In the genomic region with DNA sequence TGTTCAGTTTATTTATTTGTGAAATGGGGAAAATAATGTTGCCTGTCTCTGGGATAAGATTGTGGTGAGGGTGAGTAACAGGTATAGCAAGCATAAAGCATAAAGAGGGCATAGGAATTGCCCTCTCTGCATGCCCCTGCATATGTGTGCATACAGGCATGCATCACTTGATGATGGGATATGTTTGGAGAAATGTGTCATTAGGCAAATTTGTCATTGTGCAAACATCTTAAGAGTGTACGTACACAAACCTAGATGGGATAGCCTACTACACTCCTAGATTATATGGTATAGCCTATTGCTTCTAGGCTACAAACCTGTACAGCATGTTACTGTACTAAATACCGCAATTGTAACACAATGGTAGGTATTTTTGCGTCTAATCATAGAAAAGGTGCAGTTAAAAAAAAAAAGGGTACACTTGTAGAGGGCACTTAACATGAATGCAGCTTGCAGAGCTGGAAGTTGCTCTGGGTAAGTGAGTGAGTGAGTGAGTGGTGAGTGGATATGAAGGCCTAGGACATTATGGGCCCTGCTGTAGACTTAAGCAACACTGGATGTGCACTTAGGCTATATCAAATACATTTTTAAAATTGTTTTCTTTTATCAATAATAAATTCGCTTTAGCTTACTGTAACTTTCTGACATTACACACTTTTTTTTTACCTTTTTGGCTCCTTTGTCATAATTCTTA, we compare ENCODE assay signal across 17 cellular contexts.
DNase-seq lines count a peak whose midpoint lies in the region; ATAC-seq, FAIRE-seq and TF ChIP-seq lines count a peak whose summit lies in the region.
"Had no signal": no experiment of that assay in that cellular context is flagged by ENCODE, and none has a peak within 500 bp of the region (broad histone marks: within the 10 kb centered on the region; RNA-seq: fewer than 3 reads in every experiment).

No MANE protein-coding gene starts in this region.

- H2AFZ ChIP-seq in PC-3 (ENCODE audit: low read length), result no peak overlapping the region

- no peaks in the 10 kb centered on the region for H3K79me2 ChIP-seq in PC-3 (ENCODE audit: low read length)

- H3K27ac ChIP-seq in PC-3 (ENCODE audit: low read length), result peak overlapping the region; percentile 80
- H3K27ac ChIP-seq: 22Rv1; BLaER1 treated with 17β-estradiol and CSF1 and Interleukin-3, amounts not matched to agents 10 nM and 100 nM had no signal

- POLR2A ChIA-PET in PC-3 (lab: Charles Lee; ENCODE audit: unreplicated experiment), result interaction anchor here (0.7 kb wide), 3 partner anchors 31 to 477 kb away, joined by 4 to 33 read pairs (median 4); no protein-coding TSS in a partner anchor

- H3K9ac ChIP-seq in PC-3 (ENCODE audit: low read length), result peak overlapping the region; percentile 28
- H3K9ac ChIP-seq: BLaER1 treated with 17β-estradiol and CSF1 and Interleukin-3, amounts not matched to agents 10 nM and 100 nM had no signal

- no TSS peak for BruUV-seq in PC-3 (replicated peaks; lab: Mats Ljungman, UMichigan)

- TF ChIP-seq CTCF in PC-3 (conservative IDR thresholded peaks at IDR 0.05; ENCODE audit: low read depth, low read length) (no peak), bronchial epithelial cell (IDR thresholded peaks at IDR 0.05; ENCODE audit: insufficient read depth, low read length, severe bottlenecking) (no peak)

- DNase-seq in DMS53 (lab: John Stamatoyannopoulos, UW) (peak; percentile 21), DMS53 treated with DMSO at 0.1 percent for 48 hours (lab: John Stamatoyannopoulos, UW; ENCODE audit: unreplicated experiment) (no peak), PC-3 (peak; percentile 100), bronchial epithelial cell (ENCODE audit: low read depth) (peak; percentile 97), urothelium cell line (ENCODE audit: low spot score) (no peak), iPS-NIHi11 (ENCODE audit: low spot score) (no peak), midbrain (lab: John Stamatoyannopoulos, UW) (no peak), AG08395 (ENCODE audit: low spot score) (no peak)
- DNase-seq: CD4-positive, CD25-positive, alpha-beta regulatory T cell; DMS79; HCEC 1CT had no signal

- no peaks in the 10 kb centered on the region for H3K27me3 ChIP-seq in PC-3 (ENCODE audit: low read length)
- no peaks in the 10 kb centered on the region for H3K27me3 ChIP-seq in bronchial epithelial cell (ENCODE audit: control insufficient read depth, insufficient read depth, low read length)
- H3K27me3 ChIP-seq: BLaER1 treated with 17β-estradiol and CSF1 and Interleukin-3, amounts not matched to agents 10 nM and 100 nM had no signal

- no peak for FAIRE-seq in bronchial epithelial cell (lab: Jason Lieb, UNC)
- peak; percentile 83 for FAIRE-seq in urothelium cell line (lab: Jason Lieb, UNC)
- FAIRE-seq: G401.6, GM12892, GM19239, H1 had no signal

- H3K36me3 ChIP-seq in PC-3 (ENCODE audit: low read depth, low read length), result no peaks in the 10 kb centered on the region
- no peaks in the 10 kb centered on the region for H3K36me3 ChIP-seq in bronchial epithelial cell (ENCODE audit: control insufficient read depth, insufficient read depth, low read length)
- H3K36me3 ChIP-seq: BLaER1 treated with 17β-estradiol and CSF1 and Interleukin-3, amounts not matched to agents 10 nM and 100 nM had no signal

- intact Hi-C loops in PC-3 (cut with micrococcal nuclease), result loop anchor here (1.0 kb wide), 2 partner anchors 13 to 20 kb away; no protein-coding TSS in a partner anchor

- H3K4me2 ChIP-seq in PC-3 (ENCODE audit: low read length), result peak overlapping the region; percentile 10
- H3K4me2 ChIP-seq: BLaER1 treated with 17β-estradiol and CSF1 and Interleukin-3, amounts not matched to agents 10 nM and 100 nM had no signal

- peaks cover 11% of the 10 kb centered on the region for H3F3A ChIP-seq in PC-3 (ENCODE audit: low read length, unreplicated experiment)

- H3K4me3 ChIP-seq in PC-3 (ENCODE audit: low read length), result no peak overlapping the region
- H3K4me3 ChIP-seq in bronchial epithelial cell (ENCODE audit: low read depth, low read length), result no peak overlapping the region
- H3K4me3 ChIP-seq: BLaER1 treated with 17β-estradiol and CSF1 and Interleukin-3, amounts not matched to agents 10 nM and 100 nM had no signal

- peak; percentile 99 for ATAC-seq in PC-3

- H3K9me2 ChIP-seq in PC-3 (replicated peaks; ENCODE audit: low read length), result no peaks in the 10 kb centered on the region

- H3K9me3 ChIP-seq in PC-3 (ENCODE audit: low read length), result no peaks in the 10 kb centered on the region

- no peaks in the 10 kb centered on the region for H4K20me1 ChIP-seq in PC-3 (ENCODE audit: low read length)
- H4K20me1 ChIP-seq: BLaER1 treated with 17β-estradiol and CSF1 and Interleukin-3, amounts not matched to agents 10 nM and 100 nM had no signal

- CTCF ChIA-PET in PC-3 (lab: Charles Lee), result interaction anchor here (0.7 to 1.6 kb wide), 3 partner anchors 13 to 41 kb away, joined by 4 to 38 read pairs (median 5); no protein-coding TSS in a partner anchor

- peaks cover 37% of the 10 kb centered on the region for H3K4me1 ChIP-seq in PC-3 (ENCODE audit: insufficient read depth, low read length)
- H3K4me1 ChIP-seq: BLaER1 treated with 17β-estradiol and CSF1 and Interleukin-3, amounts not matched to agents 10 nM and 100 nM had no signal

Comparison
In these comparisons a context has a peak if more than half of its experiments do, and no peak if none do; other contexts are left out.
1. DNase-seq: peak in DMS53 (single experiment), PC-3 (single experiment) and bronchial epithelial cell (single experiment); none in DMS53 treated with DMSO at 0.1 percent for 48 hours (single experiment), urothelium cell line (single experiment), iPS-NIHi11 (single experiment), midbrain (single experiment) and AG08395 (single experiment).